13 cellular contexts compared by ENCODE assay signal in the genomic region with DNA sequence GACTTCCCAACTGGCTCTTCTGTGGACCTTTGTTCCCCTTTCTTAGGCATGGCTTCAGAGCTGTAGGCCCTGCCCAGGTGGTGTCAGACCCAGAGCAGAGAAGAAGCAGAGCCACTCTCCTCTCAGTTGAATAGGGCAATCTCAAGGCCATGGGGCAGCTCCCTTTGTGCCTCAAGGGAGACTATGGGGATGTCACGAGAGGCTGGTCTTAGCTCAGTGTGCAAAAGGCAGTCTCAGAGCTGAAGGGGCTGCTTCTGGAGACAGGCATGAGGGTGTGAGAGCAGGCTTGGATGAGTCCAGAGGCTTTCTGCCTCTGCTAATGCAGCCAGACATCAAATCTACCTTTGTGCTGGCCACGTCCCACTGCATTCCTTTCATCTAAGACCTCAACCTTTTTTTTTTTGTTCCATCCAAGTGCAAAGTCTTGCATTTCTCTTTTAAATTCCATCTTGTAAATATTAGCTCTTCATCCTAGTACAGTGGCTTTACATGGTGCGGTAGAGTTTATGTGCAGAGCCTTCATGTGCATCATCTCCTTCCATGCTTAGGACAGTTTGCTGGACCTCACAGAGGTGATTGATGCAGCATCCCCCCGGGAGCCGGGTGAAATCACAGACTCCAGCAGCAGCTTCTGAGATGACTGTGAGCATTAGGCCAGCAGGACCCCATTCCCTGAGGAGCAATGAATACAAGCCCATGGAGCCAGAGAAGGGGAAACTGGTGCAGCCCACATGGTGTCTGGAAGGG. TPM values are rescaled to one million over a fixed set of nuclear protein-coding genes. Genes with fewer than 3 reads are reported as not detected.
DNase-seq lines count a peak whose midpoint lies in the region; ATAC-seq, FAIRE-seq and TF ChIP-seq lines count a peak whose summit lies in the region.
"Had no signal": no experiment of that assay in that cellular context is flagged by ENCODE, and none has a peak within 500 bp of the region (broad histone marks: within the 10 kb centered on the region; RNA-seq: fewer than 3 reads in every experiment).

No MANE protein-coding gene starts in this region.

- dilution Hi-C loops in keratinocyte (cut with MboI; ENCODE audit: extremely low pct_ligation_motif_present, low sequenced_read_pairs), result loop anchor here (5.0 kb wide), 1 partner anchor 61 kb away; no protein-coding TSS in a partner anchor

- BruUV-seq in OCI-LY7 (replicated peaks; lab: Mats Ljungman, UMichigan), result no TSS peak

- H3K79me2 ChIP-seq in OCI-LY7 (ENCODE audit: insufficient read depth, low read depth, low read length) (no peaks in the 10 kb centered on the region), keratinocyte (ENCODE audit: control insufficient read depth, insufficient read depth, low read length) (no peaks in the 10 kb centered on the region)

- H3K4me3 ChIP-seq in OCI-LY7 (ENCODE audit: low read depth, low read length, poor library complexity, severe bottlenecking), result no peak overlapping the region
- H3K4me3 ChIP-seq in keratinocyte (ENCODE audit: control insufficient read depth in 2 of 3, extremely low read depth in 1 of 3, insufficient read depth in 2 of 3, low read depth in 1 of 3, low read length in 3 of 3), result no peak overlapping the region
- H3K4me3 ChIP-seq: HAP-1, thyroid gland had no signal

- no peak for TF ChIP-seq CTCF in activated CD8-positive, alpha-beta T cell treated with anti-CD3 and anti-CD28 coated beads for 36 hours (IDR thresholded peaks at IDR 0.05)
- TF ChIP-seq CTCF in OCI-LY7 (conservative IDR thresholded peaks at IDR 0.05; ENCODE audit: low read length) (no peak), keratinocyte (optimal IDR thresholded peaks at IDR 0.05 in 1 of 3, IDR thresholded peaks at IDR 0.05 in 1 of 3, conservative IDR thresholded peaks at IDR 0.05 in 1 of 3; ENCODE audit: extremely low read depth in 1 of 3, insufficient read depth in 2 of 3, low read length in 3 of 3) (no peak)

- H4K20me1 ChIP-seq in OCI-LY7 (ENCODE audit: insufficient read depth, low read length), result no peaks in the 10 kb centered on the region
- H4K20me1 ChIP-seq in keratinocyte (ENCODE audit: control insufficient read depth, extremely low read depth, insufficient read depth, low read length), result no peaks in the 10 kb centered on the region

- H3K27ac Mint-ChIP-seq in activated CD8-positive, alpha-beta T cell treated with anti-CD3 and anti-CD28 coated beads, Interleukin-2, amount 10 ng/mL, durations not matched to agents 7 days and 5 days, result peak overlapping the region; percentile 64
- H3K27ac Mint-ChIP-seq in activated CD8-positive, alpha-beta T cell treated with anti-CD3 and anti-CD28 coated beads for 36 hours, result no peak overlapping the region
- peak overlapping the region; percentile 88 for H3K27ac Mint-ChIP-seq in stimulated activated memory B cell treated with anti-CD40 and anti-IgM and Interleukin-4, amounts not matched to agents 10 μg/mL and 1 μg/mL and 100 μg/mL, for 72 hours
- H3K27ac Mint-ChIP-seq: activated CD4-positive, alpha-beta T cell treated with anti-CD3 and anti-CD28 coated beads for 36 hours had no signal

- H3K4me3 Mint-ChIP-seq in activated CD8-positive, alpha-beta T cell treated with anti-CD3 and anti-CD28 coated beads, Interleukin-2, amount 10 ng/mL, durations not matched to agents 7 days and 5 days, result no peak overlapping the region
- no peak overlapping the region for H3K4me3 Mint-ChIP-seq in activated CD8-positive, alpha-beta T cell treated with anti-CD3 and anti-CD28 coated beads for 36 hours
- H3K4me3 Mint-ChIP-seq in stimulated activated memory B cell treated with anti-CD40 and anti-IgM and Interleukin-4, amounts not matched to agents 10 μg/mL and 1 μg/mL and 100 μg/mL, for 72 hours, result peak overlapping the region; percentile 18
- H3K4me3 Mint-ChIP-seq: activated CD4-positive, alpha-beta T cell treated with anti-CD3 and anti-CD28 coated beads for 36 hours had no signal

- peaks cover 38% of the 10 kb centered on the region for H3K4me1 Mint-ChIP-seq in activated CD8-positive, alpha-beta T cell treated with anti-CD3 and anti-CD28 coated beads, Interleukin-2, amount 10 ng/mL, durations not matched to agents 7 days and 5 days (ENCODE audit: low read depth)
- H3K4me1 Mint-ChIP-seq in activated CD8-positive, alpha-beta T cell treated with anti-CD3 and anti-CD28 coated beads for 36 hours (ENCODE audit: low read depth), result no peaks in the 10 kb centered on the region
- peaks cover 54% of the 10 kb centered on the region for H3K4me1 Mint-ChIP-seq in stimulated activated memory B cell treated with anti-CD40 and anti-IgM and Interleukin-4, amounts not matched to agents 10 μg/mL and 1 μg/mL and 100 μg/mL, for 72 hours
- H3K4me1 Mint-ChIP-seq: activated CD4-positive, alpha-beta T cell treated with anti-CD3 and anti-CD28 coated beads for 36 hours had no signal

- peaks cover 15% of the 10 kb centered on the region for H3K27me3 Mint-ChIP-seq in activated CD8-positive, alpha-beta T cell treated with anti-CD3 and anti-CD28 coated beads, Interleukin-2, amount 10 ng/mL, durations not matched to agents 7 days and 5 days (ENCODE audit: low read depth)
- no peaks in the 10 kb centered on the region for H3K27me3 Mint-ChIP-seq in activated CD8-positive, alpha-beta T cell treated with anti-CD3 and anti-CD28 coated beads for 36 hours
- no peaks in the 10 kb centered on the region for H3K27me3 Mint-ChIP-seq in stimulated activated memory B cell treated with anti-CD40 and anti-IgM and Interleukin-4, amounts not matched to agents 10 μg/mL and 1 μg/mL and 100 μg/mL, for 72 hours
- H3K27me3 Mint-ChIP-seq: activated CD4-positive, alpha-beta T cell treated with anti-CD3 and anti-CD28 coated beads for 36 hours had no signal

- FAIRE-seq in keratinocyte (lab: Jason Lieb, UNC), result no peak

- H3K36me3 ChIP-seq in OCI-LY7 (ENCODE audit: insufficient read depth, low read length), result no peaks in the 10 kb centered on the region
- H3K36me3 ChIP-seq in keratinocyte (ENCODE audit: control insufficient read depth in 2 of 2, extremely low read depth in 1 of 2, insufficient read depth in 2 of 2, low read length in 2 of 2), result no peaks in the 10 kb centered on the region
- H3K36me3 ChIP-seq: HAP-1, thyroid gland had no signal

- H3K4me2 ChIP-seq in OCI-LY7 (ENCODE audit: low read length), result peak overlapping the region; percentile 36
- peak overlapping the region; percentile 54 for H3K4me2 ChIP-seq in keratinocyte (ENCODE audit: control insufficient read depth, extremely low read depth, insufficient read depth, low read depth, low read length)

- no peak overlapping the region for H3K9ac ChIP-seq in keratinocyte (ENCODE audit: control insufficient read depth, extremely low read depth, insufficient read depth, low read length)

- no peaks in the 10 kb centered on the region for H3K27me3 ChIP-seq in keratinocyte (ENCODE audit: control insufficient read depth, extremely low read depth, insufficient read depth, low read length)
- H3K27me3 ChIP-seq: thyroid gland had no signal

- H3K9me3 ChIP-seq in OCI-LY7 (ENCODE audit: low read length) (no peaks in the 10 kb centered on the region), keratinocyte (ENCODE audit: control insufficient read depth, low read depth, low read length) (no peaks in the 10 kb centered on the region)
- H3K9me3 ChIP-seq: HAP-1, thyroid gland had no signal

- no peaks in the 10 kb centered on the region for H3K36me3 Mint-ChIP-seq in activated CD8-positive, alpha-beta T cell treated with anti-CD3 and anti-CD28 coated beads, Interleukin-2, amount 10 ng/mL, durations not matched to agents 7 days and 5 days (ENCODE audit: low read depth)
- H3K36me3 Mint-ChIP-seq in activated CD8-positive, alpha-beta T cell treated with anti-CD3 and anti-CD28 coated beads for 36 hours (ENCODE audit: low read depth), result no peaks in the 10 kb centered on the region
- no peaks in the 10 kb centered on the region for H3K36me3 Mint-ChIP-seq in stimulated activated memory B cell treated with anti-CD40 and anti-IgM and Interleukin-4, amounts not matched to agents 10 μg/mL and 1 μg/mL and 100 μg/mL, for 72 hours

- ATAC-seq in activated CD8-positive, alpha-beta T cell treated with anti-CD3 and anti-CD28 coated beads, Interleukin-2, amount 10 ng/mL, durations not matched to agents 7 days and 5 days, result no peak
- no peak for ATAC-seq in activated CD8-positive, alpha-beta T cell treated with anti-CD3 and anti-CD28 coated beads for 36 hours
- ATAC-seq in stimulated activated memory B cell treated with anti-CD40 and anti-IgM and Interleukin-4, amounts not matched to agents 10 μg/mL and 1 μg/mL and 100 μg/mL, for 72 hours, result peak; percentile 56
- ATAC-seq in GM21528 (IDR thresholded peaks at IDR 0.05; ENCODE audit: low FRiP score, unreplicated experiment), result no peak
- ATAC-seq: activated CD4-positive, alpha-beta T cell treated with anti-CD3 and anti-CD28 coated beads for 36 hours had no signal

- DNase-seq in activated CD8-positive, alpha-beta T cell treated with anti-CD3 and anti-CD28 coated beads, Interleukin-2, amount 10 ng/mL, durations not matched to agents 7 days and 5 days, result no peak
- DNase-seq in activated CD8-positive, alpha-beta T cell treated with anti-CD3 and anti-CD28 coated beads for 36 hours, result no peak
- DNase-seq in OCI-LY7 (ENCODE audit: low spot score), result peak; percentile 48
- DNase-seq in keratinocyte (ENCODE audit: low read depth, low spot score), result no peak
- DNase-seq in NCI-H1048 (lab: John Stamatoyannopoulos, UW), result no peak
- DNase-seq in stimulated activated CD4-positive, alpha-beta T cell treated with anti-CD3 and anti-CD28 coated beads, Interleukin-1b, Interleukin-23, amount 100 ng/mL, for 48 hours, result no peak
- DNase-seq: activated CD4-positive, alpha-beta T cell treated with anti-CD3 and anti-CD28 coated beads for 36 hours; activated gamma-delta T cell; thyroid gland had no signal

- H2AFZ ChIP-seq in OCI-LY7 (ENCODE audit: low read length) (peak overlapping the region; percentile 78), keratinocyte (ENCODE audit: control insufficient read depth, low read length) (no peak overlapping the region)

- H3K27ac ChIP-seq in OCI-LY7 (ENCODE audit: low read depth, low read length, poor library complexity, severe bottlenecking) (peak overlapping the region; percentile 41), keratinocyte (ENCODE audit: control insufficient read depth, insufficient read depth, low read length) (no peak overlapping the region)

- intact Hi-C loops in activated CD8-positive, alpha-beta T cell treated with anti-CD3 and anti-CD28 coated beads for 36 hours (cut with micrococcal nuclease), result loop anchor here (10.0 kb wide), 1 partner anchor 252 kb away; no protein-coding TSS in a partner anchor
- intact Hi-C loops in OCI-LY7 (cut with micrococcal nuclease; ENCODE audit: unreplicated experiment), result loop anchor here (1.0 kb wide), 1 partner anchor 22 kb away; no protein-coding TSS in a partner anchor

- POLR2A ChIA-PET in activated CD8-positive, alpha-beta T cell treated with anti-CD3 and anti-CD28 coated beads, Interleukin-2, amount 10 ng/mL, durations not matched to agents 7 days and 5 days (lab: Charles Lee), result interaction anchor here (0.8 to 4.2 kb wide), 4 partner anchors 13 to 345 kb away, joined by 3 to 29 read pairs (median 8); a partner anchor contains a TSS
- POLR2A ChIA-PET in activated CD8-positive, alpha-beta T cell treated with anti-CD3 and anti-CD28 coated beads for 36 hours (lab: Charles Lee), result interaction anchor here (0.6 kb wide), 1 partner anchor 274 kb away, joined by 3 read pairs; no protein-coding TSS in a partner anchor
- POLR2A ChIA-PET in OCI-LY7 (lab: Charles Lee), result interaction anchor here (0.6 to 7.1 kb wide), 10 partner anchors 12 to 360 kb away, joined by 3 to 136 read pairs (median 4); no protein-coding TSS in a partner anchor

- CTCF ChIA-PET in activated CD8-positive, alpha-beta T cell treated with anti-CD3 and anti-CD28 coated beads, Interleukin-2, amount 10 ng/mL, durations not matched to agents 7 days and 5 days (lab: Charles Lee), result interaction anchor here (0.6 to 6.5 kb wide), 19 partner anchors 9 to 451 kb away, joined by 3 to 124 read pairs (median 9); a partner anchor contains a TSS
- CTCF ChIA-PET in activated CD8-positive, alpha-beta T cell treated with anti-CD3 and anti-CD28 coated beads for 36 hours (lab: Charles Lee), result interaction anchor here (1.4 to 5.8 kb wide), 10 partner anchors 10 to 451 kb away, joined by 3 to 68 read pairs (median 10); no protein-coding TSS in a partner anchor
- CTCF ChIA-PET in OCI-LY7 (lab: Charles Lee; ENCODE audit: unreplicated experiment), result interaction anchor here (0.5 to 2.7 kb wide), 6 partner anchors 19 to 302 kb away, joined by 3 to 18 read pairs (median 10); a partner anchor contains a TSS

- peaks cover 4% of the 10 kb centered on the region for H3K9me1 ChIP-seq in keratinocyte (ENCODE audit: control insufficient read depth, extremely low read depth, insufficient read depth, low read length)

- H3K9me3 Mint-ChIP-seq in activated CD8-positive, alpha-beta T cell treated with anti-CD3 and anti-CD28 coated beads, Interleukin-2, amount 10 ng/mL, durations not matched to agents 7 days and 5 days (ENCODE audit: insufficient read depth), result no peaks in the 10 kb centered on the region
- H3K9me3 Mint-ChIP-seq in activated CD8-positive, alpha-beta T cell treated with anti-CD3 and anti-CD28 coated beads for 36 hours, result no peaks in the 10 kb centered on the region
- no peaks in the 10 kb centered on the region for H3K9me3 Mint-ChIP-seq in stimulated activated memory B cell treated with anti-CD40 and anti-IgM and Interleukin-4, amounts not matched to agents 10 μg/mL and 1 μg/mL and 100 μg/mL, for 72 hours

- peaks cover 59% of the 10 kb centered on the region for H3K4me1 ChIP-seq in OCI-LY7 (ENCODE audit: insufficient read depth, low read length, poor library complexity, severe bottlenecking)
- H3K4me1 ChIP-seq in keratinocyte (ENCODE audit: control insufficient read depth, extremely low read depth, insufficient read depth, low read length), result peaks cover 20% of the 10 kb centered on the region
- H3K4me1 ChIP-seq: HAP-1 had no signal

- H3K9me2 ChIP-seq in OCI-LY7 (ENCODE audit: insufficient read depth, low read length), result no peaks in the 10 kb centered on the region

RNA-seq across cellular contexts. Expression of a gene that starts 34.2 kb away (rescaled TPM):
- 10 to 100 TPM; 49.6 to 51.8 TPM for total RNA-seq in activated CD8-positive, alpha-beta T cell treated with anti-CD3 and anti-CD28 coated beads, Interleukin-2, amount 10 ng/mL, durations not matched to agents 7 days and 5 days
- 10 to 100 TPM; 23.6 to 24.8 TPM for total RNA-seq in activated CD8-positive, alpha-beta T cell treated with anti-CD3 and anti-CD28 coated beads for 36 hours
- 39.0 and 48.7 TPM in 2 replicates for total RNA-seq in OCI-LY7 (2014; rRNA removed; shearing (Covaris generic))
- total RNA-seq in OCI-LY7 (2022), result 128 and 147 TPM in 2 replicates
- polyA plus RNA-seq in keratinocyte, result 11.6 to 16.2 TPM (median 14.2 TPM) in 3 replicates
- polyA plus RNA-seq in keratinocyte (2011; ENCODE audit: low read depth), result 42.3 TPM
- 12.3 and 17.5 TPM in 2 replicates for polyA plus RNA-seq in keratinocyte (2011; cell fraction: cytosol; rRNA removed)
- polyA plus RNA-seq in keratinocyte (2011; cell fraction: nucleus; rRNA removed), result 18.2 and 21.1 TPM in 2 replicates
- polyA plus RNA-seq in keratinocyte (2012; ENCODE audit: low replicate concordance), result 11.2 and 12.1 TPM in 2 replicates
- polyA minus RNA-seq in keratinocyte, result 6.9 to 14.1 TPM (median 10.5 TPM) in 3 replicates
- 14.8 TPM for polyA minus RNA-seq in keratinocyte (2011; cell fraction: cytosol; rRNA and poly(A)+ RNA removed)
- 9.6 and 16.4 TPM in 2 replicates for polyA minus RNA-seq in keratinocyte (2011; cell fraction: nucleus; rRNA and poly(A)+ RNA removed)

RNA-seq across cellular contexts. Expression of a gene that starts 41.8 kb away (rescaled TPM):
- not detected for total RNA-seq in activated CD8-positive, alpha-beta T cell treated with anti-CD3 and anti-CD28 coated beads, Interleukin-2, amount 10 ng/mL, durations not matched to agents 7 days and 5 days
- total RNA-seq in activated CD8-positive, alpha-beta T cell treated with anti-CD3 and anti-CD28 coated beads for 36 hours, result not detected
- total RNA-seq in OCI-LY7 (2014; rRNA removed; shearing (Covaris generic)), result not detected in 2 replicates
- total RNA-seq in OCI-LY7 (2022), result not detected in 2 replicates
- polyA plus RNA-seq in keratinocyte, result 3.9 to 6.9 TPM (median 5.1 TPM) in 3 replicates
- 1.7 TPM for polyA plus RNA-seq in keratinocyte (2011; ENCODE audit: low read depth)
- polyA plus RNA-seq in keratinocyte (2011; cell fraction: cytosol; rRNA removed), result 2.4 and 2.8 TPM in 2 replicates
- 3.9 and 4.0 TPM in 2 replicates for polyA plus RNA-seq in keratinocyte (2011; cell fraction: nucleus; rRNA removed)
- 2.1 and 7.0 TPM in 2 replicates for polyA plus RNA-seq in keratinocyte (2012; ENCODE audit: low replicate concordance)
- polyA minus RNA-seq in keratinocyte, result 4.4 to 18.0 TPM (median 7.1 TPM) in 3 replicates
- 2.3 TPM for polyA minus RNA-seq in keratinocyte (2011; cell fraction: cytosol; rRNA and poly(A)+ RNA removed)
- 3.8 and 3.9 TPM in 2 replicates for polyA minus RNA-seq in keratinocyte (2011; cell fraction: nucleus; rRNA and poly(A)+ RNA removed)
- total RNA-seq: A673; activated CD4-positive, alpha-beta T cell treated with anti-CD3 and anti-CD28 coated beads for 36 hours had no signal
